ENCODE assay signal across 9 cellular contexts in the genomic region with DNA sequence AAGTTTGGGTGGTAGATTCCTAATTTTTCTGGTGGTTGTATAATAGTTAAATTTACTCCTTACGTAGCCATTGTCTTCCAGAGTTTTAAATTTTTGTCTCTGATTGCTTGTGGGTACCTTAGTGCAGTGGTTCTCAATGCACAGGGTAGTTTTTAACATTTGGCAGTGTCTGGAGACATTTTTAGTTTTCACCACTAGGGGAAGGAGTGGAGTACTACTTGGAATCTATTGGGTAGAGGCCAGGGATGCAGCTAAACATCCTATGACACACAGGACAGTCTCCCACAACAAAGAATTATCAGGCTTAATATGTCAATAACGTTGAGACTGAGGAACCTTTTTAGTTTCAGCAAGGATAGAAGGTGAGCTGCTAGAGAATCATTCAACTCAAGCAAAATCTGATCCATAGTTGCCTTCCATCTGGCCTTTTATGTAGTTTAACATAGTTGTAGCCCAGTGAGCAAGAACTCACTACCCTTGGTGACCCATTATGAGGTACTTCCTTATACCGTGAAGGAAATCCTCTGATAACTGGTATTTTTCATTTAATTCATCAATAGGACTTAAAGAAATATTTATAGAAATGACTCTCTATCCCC. TPM values are rescaled to one million over a fixed set of nuclear protein-coding genes. Genes with fewer than 3 reads are reported as not detected.
A peak's percentile ranks its signal among the peaks of the same experiment; 100 is the strongest.
DNase-seq lines count a peak whose midpoint lies in the region; ATAC-seq and TF ChIP-seq lines count a peak whose summit lies in the region.
"Had no signal": no experiment of that assay in that cellular context is flagged by ENCODE, and none has a peak within 500 bp of the region (broad histone marks: within the 10 kb centered on the region; RNA-seq: fewer than 3 reads in every experiment).

No MANE protein-coding gene starts in this region.

- TF ChIP-seq CTCF in foreskin fibroblast (IDR thresholded peaks at IDR 0.05; ENCODE audit: low read depth, low read length) (peak; percentile 58), type B pancreatic cell (conservative IDR thresholded peaks at IDR 0.05) (peak; percentile 68)

- H3K4me3 Mint-ChIP-seq in type B pancreatic cell, result no peak overlapping the region
- H3K4me3 Mint-ChIP-seq: immature natural killer cell had no signal

- peaks cover 13% of the 10 kb centered on the region for H3K36me3 Mint-ChIP-seq in type B pancreatic cell

- H3K9me3 Mint-ChIP-seq in type B pancreatic cell, result peaks cover 3% of the 10 kb centered on the region
- H3K9me3 Mint-ChIP-seq: immature natural killer cell had no signal

- no peak overlapping the region for H3K4me3 ChIP-seq in foreskin fibroblast (ENCODE audit: low read depth in 1 of 2, low read length in 2 of 2)

- H3K4me1 Mint-ChIP-seq in type B pancreatic cell (ENCODE audit: unreplicated experiment), result no peaks in the 10 kb centered on the region
- H3K4me1 Mint-ChIP-seq: immature natural killer cell had no signal

- H3K27me3 Mint-ChIP-seq in type B pancreatic cell, result no peaks in the 10 kb centered on the region

- peak; percentile 17 for DNase-seq in 8988T
- peak; percentile 38 for DNase-seq in GM04504 (ENCODE audit: low read depth)
- DNase-seq in RKO (ENCODE audit: low spot score), result peak; percentile 72
- peak; percentile 30 to 54 for DNase-seq in foreskin fibroblast
- DNase-seq in type B pancreatic cell (ENCODE audit: extremely low spot score, unreplicated experiment), result no peak
- DNase-seq in DMS153 (lab: John Stamatoyannopoulos, UW), result no peak
- DNase-seq in hippocampal formation (lab: John Stamatoyannopoulos, UW), result no peak

- H3K27ac Mint-ChIP-seq in type B pancreatic cell, result no peak overlapping the region
- H3K27ac Mint-ChIP-seq: immature natural killer cell had no signal

- ATAC-seq in HG02938 (IDR thresholded peaks at IDR 0.05; ENCODE audit: unreplicated experiment), result peak; percentile 75

RNA-seq across cellular contexts. Expression of gene STX19, which starts 8.6 kb away (rescaled TPM):
- total RNA-seq in type B pancreatic cell (ENCODE audit: low replicate concordance), result 0.70 and 1.3 TPM in 2 replicates

RNA-seq across cellular contexts. Expression of gene DHFR2, which starts 25.7 kb away (rescaled TPM):
- total RNA-seq in type B pancreatic cell (ENCODE audit: low replicate concordance), result 7.1 and 8.0 TPM in 2 replicates

RNA-seq across cellular contexts. Expression of gene NSUN3, which starts 25.9 kb away (rescaled TPM):
- 9.6 and 10.7 TPM in 2 replicates for total RNA-seq in type B pancreatic cell (ENCODE audit: low replicate concordance)

RNA-seq across cellular contexts. Expression of gene ARL13B, which starts 57.1 kb away (rescaled TPM):
- 7.0 and 12.8 TPM in 2 replicates for total RNA-seq in type B pancreatic cell (ENCODE audit: low replicate concordance)

Comparison
In these comparisons a context has a peak if more than half of its experiments do, and no peak if none do; other contexts are left out.
1. DNase-seq: peak in 8988T (single experiment), GM04504 (single experiment), RKO (single experiment) and foreskin fibroblast (2 of 2); none in type B pancreatic cell (single experiment), DMS153 (single experiment) and hippocampal formation (0 of 2).